In genomic region chr12:76790564-76791552, GRCh38 we compare ENCODE assay signal across 8 cellular contexts. TPM values are rescaled to one million over a fixed set of nuclear protein-coding genes. Genes with fewer than 3 reads are reported as not detected.
DNase-seq lines count a peak whose midpoint lies in the region; ATAC-seq and TF ChIP-seq lines count a peak whose summit lies in the region.

No MANE protein-coding gene starts in this region.

- no peaks in the 10 kb centered on the region for H3K27me3 Mint-ChIP-seq in activated T-cell treated with anti-CD3 and anti-CD28 coated beads, Interleukin-2, amount 50 U/mL, for 72 hours (ENCODE audit: low read depth)

- H3K36me3 Mint-ChIP-seq in activated T-cell treated with anti-CD3 and anti-CD28 coated beads, Interleukin-2, amount 50 U/mL, for 72 hours (ENCODE audit: insufficient read depth in 2 of 2) = no peaks in the 10 kb centered on the region

- H3K27ac Mint-ChIP-seq in activated T-cell treated with anti-CD3 and anti-CD28 coated beads, Interleukin-2, amount 50 U/mL, for 72 hours = no peak overlapping the region

- TF ChIP-seq CTCF in GM10266 (IDR thresholded peaks at IDR 0.05; ENCODE audit: control insufficient read depth, insufficient read depth, low read depth, missing control alignments) = peak; percentile 30

- ATAC-seq in activated T-cell treated with anti-CD3 and anti-CD28 coated beads, Interleukin-2, amount 50 U/mL, for 72 hours (replicated peaks in 1 of 2) = no peak

- peaks cover 19% of the 10 kb centered on the region for H3K4me1 Mint-ChIP-seq in activated T-cell treated with anti-CD3 and anti-CD28 coated beads, Interleukin-2, amount 50 U/mL, for 72 hours (ENCODE audit: low read depth)

- no peaks in the 10 kb centered on the region for H3K9me3 Mint-ChIP-seq in activated T-cell treated with anti-CD3 and anti-CD28 coated beads, Interleukin-2, amount 50 U/mL, for 72 hours

- DNase-seq in A172 (ENCODE audit: low spot score) = peak; percentile 14
- DNase-seq in GM10266 (ENCODE audit: extremely low spot score) = peak; percentile 18
- peak in 2 of 3 experiments; percentile 28 to 69 for DNase-seq in NCI-H1417 (lab: John Stamatoyannopoulos, UW)
- DNase-seq in amniotic epithelial cell (ENCODE audit: low read depth) = peak; percentile 26
- peak; percentile 53 for DNase-seq in inferior parietal cortex (ENCODE audit: extremely low spot score)
- no peak for DNase-seq in putamen (ENCODE audit: low spot score)
- DNase-seq in activated T-cell treated with anti-CD3 and anti-CD28 coated beads, Interleukin-2, amount 50 U/mL, for 72 hours = no peak
- DNase-seq in UCSD-AML1 (lab: John Stamatoyannopoulos, UW; ENCODE audit: unreplicated experiment) = no peak

- H3K4me3 Mint-ChIP-seq in activated T-cell treated with anti-CD3 and anti-CD28 coated beads, Interleukin-2, amount 50 U/mL, for 72 hours = no peak overlapping the region

RNA-seq across cellular contexts. Expression of gene ZDHHC17, which starts 26.9 kb away (rescaled TPM):
- total RNA-seq in A172 (2014; rRNA removed; shearing (Covaris generic)) = 16.6 and 19.4 TPM in 2 replicates
- total RNA-seq in activated T-cell treated with anti-CD3 and anti-CD28 coated beads, Interleukin-2, amount 50 U/mL, for 72 hours = 10 to 100 TPM; 26.0 to 28.7 TPM

Comparison
In these comparisons a context has a peak if more than half of its experiments do, and no peak if none do; other contexts are left out.
1. DNase-seq: peak in A172 (single experiment), GM10266 (single experiment), NCI-H1417 (2 of 3), amniotic epithelial cell (single experiment) and inferior parietal cortex (single experiment); none in putamen (single experiment), activated T-cell treated with anti-CD3 and anti-CD28 coated beads, Interleukin-2, amount 50 U/mL, for 72 hours (0 of 2) and UCSD-AML1 (single experiment).